23 cellular contexts compared by ENCODE assay signal in the genomic region with DNA sequence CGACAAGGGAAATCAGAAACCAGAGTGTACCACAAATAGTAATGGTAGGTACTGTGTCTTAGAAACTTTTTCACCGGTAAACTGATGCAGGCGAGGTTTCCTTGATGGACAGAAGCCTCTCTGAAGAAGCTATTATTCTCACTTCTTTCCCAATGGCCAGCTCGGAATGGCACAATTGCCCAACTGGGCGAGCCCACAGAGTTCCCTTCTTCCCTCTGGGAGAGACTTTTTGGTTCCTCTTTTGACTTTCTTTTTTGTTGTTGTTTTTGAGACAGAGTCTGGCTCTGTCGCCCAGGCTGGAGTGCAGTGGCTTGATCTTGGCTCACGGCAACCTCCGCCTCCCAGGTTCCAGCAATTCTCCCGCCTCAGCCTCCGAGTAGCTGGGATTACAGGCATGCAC. TPM values are rescaled to one million over a fixed set of nuclear protein-coding genes. Genes with fewer than 3 reads are reported as not detected.
DNase-seq lines count a peak whose midpoint lies in the region; ATAC-seq and TF ChIP-seq lines count a peak whose summit lies in the region.
"Had no signal": no experiment of that assay in that cellular context is flagged by ENCODE, and none has a peak within 500 bp of the region (broad histone marks: within the 10 kb centered on the region; RNA-seq: fewer than 3 reads in every experiment).

No MANE protein-coding gene starts in this region.

- 68 to 74% methylated on average over 10 of the region's 10 CpGs for WGBS in lower leg skin, 2 donors

- H3K4me1 Mint-ChIP-seq in endothelial cell (ENCODE audit: unreplicated experiment) = peaks cover 11% of the 10 kb centered on the region
- H3K4me1 Mint-ChIP-seq: activated naive CD4-positive, alpha-beta T cell treated with anti-CD3 and anti-CD28 coated beads, Interleukin-2, amount 10 ng/mL, durations not matched to agents 7 days and 5 days had no signal

- ATAC-seq in Right ventricle myocardium superior (ENCODE audit: poor library complexity) (peak; percentile 59), GM18511 (IDR thresholded peaks at IDR 0.05; ENCODE audit: unreplicated experiment) (no peak), HG03378 (IDR thresholded peaks at IDR 0.05; ENCODE audit: unreplicated experiment) (no peak), HG03521 (IDR thresholded peaks at IDR 0.05; ENCODE audit: unreplicated experiment) (no peak)
- ATAC-seq: A549; activated T-cell treated with anti-CD3 and anti-CD28 coated beads, Interleukin-2, amount 50 U/mL, for 4 hours; K562; psoas muscle; stimulated activated naive CD8-positive, alpha-beta T cell treated with anti-CD3 and anti-CD28 coated beads, Interleukin-15, amount 100 ng/mL, for 72 hours had no signal

- H3K9me3 Mint-ChIP-seq in endothelial cell (ENCODE audit: unreplicated experiment) = no peaks in the 10 kb centered on the region
- H3K9me3 Mint-ChIP-seq: activated naive CD4-positive, alpha-beta T cell treated with anti-CD3 and anti-CD28 coated beads, Interleukin-2, amount 10 ng/mL, durations not matched to agents 7 days and 5 days; activated T-cell treated with anti-CD3 and anti-CD28 coated beads, Interleukin-2, amount 50 U/mL, for 4 hours; CD4-positive, CD25-positive, alpha-beta regulatory T cell; central memory CD8-positive, alpha-beta T cell; stimulated activated naive CD8-positive, alpha-beta T cell treated with anti-CD3 and anti-CD28 coated beads, Interleukin-15, amount 100 ng/mL, for 72 hours had no signal

- no peak for TF ChIP-seq CTCF in endothelial cell (IDR thresholded peaks at IDR 0.05; ENCODE audit: unreplicated experiment)
- TF ChIP-seq CTCF in lower leg skin (IDR thresholded peaks at IDR 0.05) = no peak

- peaks cover 4% of the 10 kb centered on the region for H3K27me3 Mint-ChIP-seq in endothelial cell (ENCODE audit: unreplicated experiment)
- H3K27me3 Mint-ChIP-seq: CD4-positive, CD25-positive, alpha-beta regulatory T cell; central memory CD8-positive, alpha-beta T cell; stimulated activated naive CD8-positive, alpha-beta T cell treated with anti-CD3 and anti-CD28 coated beads, Interleukin-15, amount 100 ng/mL, for 72 hours had no signal

- peak overlapping the region; percentile 90 for H3K27ac Mint-ChIP-seq in endothelial cell (ENCODE audit: unreplicated experiment)
- H3K27ac Mint-ChIP-seq: activated naive CD4-positive, alpha-beta T cell treated with anti-CD3 and anti-CD28 coated beads, Interleukin-2, amount 10 ng/mL, durations not matched to agents 7 days and 5 days; CD4-positive, CD25-positive, alpha-beta regulatory T cell; stimulated activated naive CD8-positive, alpha-beta T cell treated with anti-CD3 and anti-CD28 coated beads, Interleukin-15, amount 100 ng/mL, for 72 hours had no signal

- H3K36me3 Mint-ChIP-seq in endothelial cell (ENCODE audit: low read depth, unreplicated experiment) = peaks cover 7% of the 10 kb centered on the region
- H3K36me3 Mint-ChIP-seq: activated naive CD4-positive, alpha-beta T cell treated with anti-CD3 and anti-CD28 coated beads, Interleukin-2, amount 10 ng/mL, durations not matched to agents 7 days and 5 days had no signal

- DNase-seq in Right ventricle myocardium superior (no peak), cardiac septum (ENCODE audit: low spot score) (no peak), endothelial cell (ENCODE audit: low spot score) (no peak), midbrain (lab: John Stamatoyannopoulos, UW) (peak; percentile 34), lower leg skin (ENCODE audit: low spot score in 2 of 2) (no peak)
- DNase-seq: activated CD4-positive, alpha-beta T cell treated with anti-CD3 and anti-CD28 coated beads for 1 hour; activated CD8-positive, alpha-beta memory T cell treated with anti-CD3 and anti-CD28 coated beads for 24 hours; activated naive CD4-positive, alpha-beta T cell treated with anti-CD3 and anti-CD28 coated beads, Interleukin-2, amount 10 ng/mL, durations not matched to agents 7 days and 5 days; activated T-cell treated with anti-CD3 and anti-CD28 coated beads, Interleukin-2, amount 50 U/mL, for 4 hours; CD4-positive, CD25-positive, alpha-beta regulatory T cell; NCI-H1048; NCI-H2029; NCI-H345; NCI-H82; psoas muscle; stimulated activated CD4-positive, alpha-beta T cell treated with anti-CD3 and anti-CD28 coated beads, Interleukin-4, amount 100 ng/mL, for 4 hours; stimulated activated naive CD8-positive, alpha-beta T cell treated with anti-CD3 and anti-CD28 coated beads, Interleukin-15, amount 100 ng/mL, for 72 hours had no signal

- no peak overlapping the region for H3K4me3 Mint-ChIP-seq in endothelial cell (ENCODE audit: unreplicated experiment)
- H3K4me3 Mint-ChIP-seq: activated naive CD4-positive, alpha-beta T cell treated with anti-CD3 and anti-CD28 coated beads, Interleukin-2, amount 10 ng/mL, durations not matched to agents 7 days and 5 days; activated T-cell treated with anti-CD3 and anti-CD28 coated beads, Interleukin-2, amount 50 U/mL, for 4 hours; CD4-positive, CD25-positive, alpha-beta regulatory T cell; central memory CD8-positive, alpha-beta T cell; stimulated activated naive CD8-positive, alpha-beta T cell treated with anti-CD3 and anti-CD28 coated beads, Interleukin-15, amount 100 ng/mL, for 72 hours had no signal

- no peak for TF ChIP-seq POLR2A in lower leg skin (IDR thresholded peaks at IDR 0.05)

- intact Hi-C loops in Right ventricle myocardium superior (cut with DNase I) = no loop called here
- intact Hi-C loops in cardiac septum (cut with DNase I) = no loop called here
- intact Hi-C loops in lower leg skin (cut with DNase I; ENCODE audit: low total_unique reads) = no loop called here

- H3K4me3 ChIP-seq in lower leg skin (ENCODE audit: low read depth, poor library complexity, severe bottlenecking) = no peak overlapping the region
- H3K4me3 ChIP-seq: A549, K562, psoas muscle had no signal

RNA-seq across cellular contexts. Expression of a gene that starts 16.9 kb away (rescaled TPM):
- total RNA-seq in Right ventricle myocardium superior (4.2 TPM), cardiac septum (4.8 TPM), endothelial cell (ENCODE audit: unreplicated experiment) (71.4 TPM), lower leg skin (10 to 100 TPM in 2 of 4 donors, 1 to 10 TPM in 2; 5.6 to 14.5 (median 9.6) TPM)

RNA-seq across cellular contexts. Expression of a gene that starts 33.8 kb away (rescaled TPM):
- total RNA-seq in Right ventricle myocardium superior = 11.2 TPM
- total RNA-seq in cardiac septum = 10.9 TPM
- total RNA-seq in endothelial cell (ENCODE audit: unreplicated experiment) = 289 TPM
- total RNA-seq in lower leg skin = 10 to 100 TPM in 1 of 4 donors, 1 to 10 TPM in 3; 4.9 to 10.0 (median 9.1) TPM

RNA-seq across cellular contexts. Expression of a gene that starts 38.0 kb away (rescaled TPM):
- total RNA-seq in Right ventricle myocardium superior (74.6 TPM), cardiac septum (49.8 TPM), endothelial cell (ENCODE audit: unreplicated experiment) (14.2 TPM), lower leg skin (10 to 100 TPM; 17.0 to 32.7 (median 19.5) TPM)

RNA-seq across cellular contexts. Expression of a gene that starts 49.1 kb away (rescaled TPM):
- 46.3 TPM for total RNA-seq in Right ventricle myocardium superior
- total RNA-seq in cardiac septum = 49.9 TPM
- 215 TPM for total RNA-seq in endothelial cell (ENCODE audit: unreplicated experiment)
- 10 to 100 TPM; 45.0 to 53.1 (median 45.2) TPM for total RNA-seq in lower leg skin

Comparison
In these comparisons a context has a peak if more than half of its experiments do, and no peak if none do; other contexts are left out.
1. RNA of a gene that starts 33.8 kb away (total RNA-seq): 289 TPM in endothelial cell (single experiment); 11.2 TPM in Right ventricle myocardium superior (single experiment), 10.9 TPM in cardiac septum (single experiment) and 4.9 to 10.0 TPM in lower leg skin; every median in the first group is over 10 times any median in the second.